ENCODE assay signal across 15 cellular contexts in the genomic region with DNA sequence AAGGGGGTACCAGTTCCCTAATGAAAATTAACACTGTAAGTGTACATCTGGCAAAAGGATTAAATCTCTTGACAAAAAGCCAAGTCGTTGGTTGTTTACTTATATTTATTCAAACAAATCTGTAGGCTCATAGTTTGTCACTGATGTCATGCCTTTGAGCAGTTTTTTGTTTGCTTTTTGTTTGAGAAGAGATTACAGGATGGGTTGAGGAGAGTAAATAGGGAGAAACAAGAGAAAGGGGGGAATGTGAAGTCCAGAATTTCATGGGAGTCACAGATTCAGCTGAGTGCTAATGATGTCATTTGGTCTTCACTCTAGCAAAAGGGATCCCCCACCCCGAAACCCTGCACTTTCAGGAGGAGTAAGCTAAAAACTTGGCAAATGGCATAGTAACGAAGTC.
DNase-seq lines count a peak whose midpoint lies in the region; ATAC-seq and TF ChIP-seq lines count a peak whose summit lies in the region.
"Had no signal": no experiment of that assay in that cellular context is flagged by ENCODE, and none has a peak within 500 bp of the region (broad histone marks: within the 10 kb centered on the region; RNA-seq: fewer than 3 reads in every experiment).

No MANE protein-coding gene starts in this region.

- H3K27me3 ChIP-seq in right cardiac atrium (ENCODE audit: control insufficient read depth, insufficient read depth): no peaks in the 10 kb centered on the region
- H3K27me3 ChIP-seq: stomach had no signal

- no peak for TF ChIP-seq CTCF in 22Rv1 (IDR thresholded peaks at IDR 0.05)

- no peaks in the 10 kb centered on the region for H3K9me3 Mint-ChIP-seq in activated naive CD4-positive, alpha-beta T cell treated with anti-CD3 and anti-CD28 coated beads, Interleukin-2, amount 10 ng/mL, durations not matched to agents 7 days and 5 days
- H3K9me3 Mint-ChIP-seq in stimulated activated effector memory CD8-positive, alpha-beta T cell treated with anti-CD3 and anti-CD28 coated beads, Interleukin-12 subunit alpha, Interleukin-12 subunit beta, amount 100 ng/mL, for 72 hours: no peaks in the 10 kb centered on the region
- H3K9me3 Mint-ChIP-seq: CD4-positive, alpha-beta T cell; endodermal cell had no signal

- H3K27me3 Mint-ChIP-seq in activated naive CD4-positive, alpha-beta T cell treated with anti-CD3 and anti-CD28 coated beads, Interleukin-2, amount 10 ng/mL, durations not matched to agents 7 days and 5 days: peaks cover 4% of the 10 kb centered on the region

- ATAC-seq in right cardiac atrium (peak in 1 of 2 donors; percentile 51), GM19455 (IDR thresholded peaks at IDR 0.05; ENCODE audit: unreplicated experiment) (no peak)
- no peak for ATAC-seq in stimulated activated effector memory CD8-positive, alpha-beta T cell treated with anti-CD3 and anti-CD28 coated beads, Interleukin-12 subunit alpha, Interleukin-12 subunit beta, amount 100 ng/mL, for 72 hours

- no peaks in the 10 kb centered on the region for H3K4me1 ChIP-seq in right cardiac atrium (ENCODE audit: control insufficient read depth, insufficient read depth, low read length)

- DNase-seq in GM03348 (ENCODE audit: low spot score) (peak; percentile 16), SHP77 treated with DMSO at 0.1 percent for 48 hours (lab: John Stamatoyannopoulos, UW) (peak; percentile 2), right cardiac atrium (no peak), T-helper 2 cell (no peak)
- DNase-seq in activated naive CD4-positive, alpha-beta T cell treated with anti-CD3 and anti-CD28 coated beads, Interleukin-2, amount 10 ng/mL, durations not matched to agents 7 days and 5 days: no peak
- DNase-seq in stimulated activated effector memory CD8-positive, alpha-beta T cell treated with anti-CD3 and anti-CD28 coated beads, Interleukin-12 subunit alpha, Interleukin-12 subunit beta, amount 100 ng/mL, for 72 hours (ENCODE audit: low spot score in 2 of 2): no peak
- DNase-seq: activated effector memory CD4-positive, alpha-beta T cell treated with Interleukin-2 at 50 U/mL for 16 hours; CD4-positive, alpha-beta T cell; endodermal cell; NCI-H526 treated with DMSO at 0.1 percent for 48 hours; small intestine; stomach had no signal

- WGBS in right cardiac atrium: 44% methylated on average over 3 of the region's 3 CpGs

- H3K4me3 ChIP-seq in right cardiac atrium (ENCODE audit: low read length): no peak overlapping the region
- H3K4me3 ChIP-seq: stomach had no signal

- intact Hi-C loops in right cardiac atrium (cut with DNase I): no loop called here

- H3K27ac Mint-ChIP-seq in activated naive CD4-positive, alpha-beta T cell treated with anti-CD3 and anti-CD28 coated beads, Interleukin-2, amount 10 ng/mL, durations not matched to agents 7 days and 5 days: no peak overlapping the region
- H3K27ac Mint-ChIP-seq in stimulated activated effector memory CD8-positive, alpha-beta T cell treated with anti-CD3 and anti-CD28 coated beads, Interleukin-12 subunit alpha, Interleukin-12 subunit beta, amount 100 ng/mL, for 72 hours: no peak overlapping the region
- H3K27ac Mint-ChIP-seq: CD4-positive, alpha-beta T cell; endodermal cell had no signal

- no peaks in the 10 kb centered on the region for H3K4me1 Mint-ChIP-seq in activated naive CD4-positive, alpha-beta T cell treated with anti-CD3 and anti-CD28 coated beads, Interleukin-2, amount 10 ng/mL, durations not matched to agents 7 days and 5 days
- no peaks in the 10 kb centered on the region for H3K4me1 Mint-ChIP-seq in stimulated activated effector memory CD8-positive, alpha-beta T cell treated with anti-CD3 and anti-CD28 coated beads, Interleukin-12 subunit alpha, Interleukin-12 subunit beta, amount 100 ng/mL, for 72 hours

- CTCF ChIA-PET in activated naive CD4-positive, alpha-beta T cell treated with anti-CD3 and anti-CD28 coated beads, Interleukin-2, amount 10 ng/mL, durations not matched to agents 7 days and 5 days (lab: Charles Lee): no interaction called here

- H3K36me3 Mint-ChIP-seq in activated naive CD4-positive, alpha-beta T cell treated with anti-CD3 and anti-CD28 coated beads, Interleukin-2, amount 10 ng/mL, durations not matched to agents 7 days and 5 days: no peaks in the 10 kb centered on the region
- H3K36me3 Mint-ChIP-seq in stimulated activated effector memory CD8-positive, alpha-beta T cell treated with anti-CD3 and anti-CD28 coated beads, Interleukin-12 subunit alpha, Interleukin-12 subunit beta, amount 100 ng/mL, for 72 hours: no peaks in the 10 kb centered on the region

- H3K27ac ChIP-seq in 22Rv1 (peak overlapping the region; percentile 44; the same call in 1 of the 2 replicates), right cardiac atrium (ENCODE audit: low read length) (peak overlapping the region; percentile 37)
- H3K27ac ChIP-seq: HL-60 had no signal

- H3K4me3 Mint-ChIP-seq in activated naive CD4-positive, alpha-beta T cell treated with anti-CD3 and anti-CD28 coated beads, Interleukin-2, amount 10 ng/mL, durations not matched to agents 7 days and 5 days: no peak overlapping the region
- H3K4me3 Mint-ChIP-seq in stimulated activated effector memory CD8-positive, alpha-beta T cell treated with anti-CD3 and anti-CD28 coated beads, Interleukin-12 subunit alpha, Interleukin-12 subunit beta, amount 100 ng/mL, for 72 hours: no peak overlapping the region
- H3K4me3 Mint-ChIP-seq: CD4-positive, alpha-beta T cell; endodermal cell had no signal

- no peaks in the 10 kb centered on the region for H3K9me3 ChIP-seq in right cardiac atrium (ENCODE audit: control insufficient read depth, low read length)
- H3K9me3 ChIP-seq: stomach had no signal

Comparison
In these comparisons a context has a peak if more than half of its experiments do, and no peak if none do; other contexts are left out.
1. DNase-seq: peak in GM03348 (single experiment) and SHP77 treated with DMSO at 0.1 percent for 48 hours (single experiment); none in right cardiac atrium (0 of 3), T-helper 2 cell (0 of 5), activated naive CD4-positive, alpha-beta T cell treated with anti-CD3 and anti-CD28 coated beads, Interleukin-2, amount 10 ng/mL, durations not matched to agents 7 days and 5 days (single experiment) and stimulated activated effector memory CD8-positive, alpha-beta T cell treated with anti-CD3 and anti-CD28 coated beads, Interleukin-12 subunit alpha, Interleukin-12 subunit beta, amount 100 ng/mL, for 72 hours (0 of 2).